1 cellular context compared by ENCODE assay signal in genomic region chrX:49840679-49841078, GRCh38.
TF ChIP-seq lines count a peak whose summit lies in the region.

No MANE protein-coding gene starts in this region.

TF ChIP-seq in K562, 482 proteins besides CTCF, POLR2A, EP300 and RAD21 (continued from another document):
- TF ChIP-seq VEZF1 (CRISPR knock-in tag; IDR thresholded peaks at IDR 0.05), result peak; percentile 93
- peak; percentile 75 for TF ChIP-seq ZNF24 (IDR thresholded peaks at IDR 0.05)
- peak; percentile 58 to 70; a peak in 3 of 4 replicates for TF ChIP-seq FOXK2 (conservative IDR thresholded peaks at IDR 0.05 in 1 of 2, IDR thresholded peaks at IDR 0.05 in 1 of 2; ENCODE audit: low read depth in 2 of 2)
- no peak for TF ChIP-seq ZBTB7A (IDR thresholded peaks at IDR 0.05; ENCODE audit: borderline replicate concordance, control insufficient read depth, low read depth, low read length)
- no peak for TF ChIP-seq BCL6 (CRISPR knock-in tag; IDR thresholded peaks at IDR 0.05)
- no peak for TF ChIP-seq BRCA1 (IDR thresholded peaks at IDR 0.05)
- no peak for TF ChIP-seq BRCA1 (CRISPR knock-in tag; IDR thresholded peaks at IDR 0.05)
- TF ChIP-seq TEAD4 (IDR thresholded peaks at IDR 0.05; ENCODE audit: low read length), result 0 out of 2 replicates have a peak, but pooled peaks have one; percentile 11
- TF ChIP-seq TEAD4 (CRISPR knock-in tag; IDR thresholded peaks at IDR 0.05; ENCODE audit: borderline replicate concordance), result no peak
- no peak for TF ChIP-seq TEAD2 (tag; IDR thresholded peaks at IDR 0.05)
- peak; percentile 44; the same call in 1 of the 2 replicates for TF ChIP-seq CREM (IDR thresholded peaks at IDR 0.05; ENCODE audit: low read depth)
- TF ChIP-seq, protein P1, sequence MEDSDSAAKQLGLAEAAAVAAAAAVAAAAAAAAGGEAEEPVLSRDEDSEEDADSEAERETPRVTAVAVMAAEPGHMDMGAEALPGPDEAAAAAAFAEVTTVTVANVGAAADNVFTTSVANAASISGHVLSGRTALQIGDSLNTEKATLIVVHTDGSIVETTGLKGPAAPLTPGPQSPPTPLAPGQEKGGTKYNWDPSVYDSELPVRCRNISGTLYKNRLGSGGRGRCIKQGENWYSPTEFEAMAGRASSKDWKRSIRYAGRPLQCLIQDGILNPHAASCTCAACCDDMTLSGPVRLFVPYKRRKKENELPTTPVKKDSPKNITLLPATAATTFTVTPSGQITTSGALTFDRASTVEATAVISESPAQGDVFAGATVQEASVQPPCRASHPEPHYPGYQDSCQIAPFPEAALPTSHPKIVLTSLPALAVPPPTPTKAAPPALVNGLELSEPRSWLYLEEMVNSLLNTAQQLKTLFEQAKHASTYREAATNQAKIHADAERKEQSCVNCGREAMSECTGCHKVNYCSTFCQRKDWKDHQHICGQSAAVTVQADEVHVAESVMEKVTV (CRISPR knock-in tag; IDR thresholded peaks at IDR 0.05), result peak; percentile 43; the same call in 1 of the 2 replicates
- TF ChIP-seq YBX1 (IDR thresholded peaks at IDR 0.05), result no peak
- peak in 1 of 2 experiments; percentile 71; a peak in 2 of 4 replicates for TF ChIP-seq SRF (CRISPR knock-in tag; IDR thresholded peaks at IDR 0.05)
- TF ChIP-seq NR3C1 (CRISPR knock-in tag; IDR thresholded peaks at IDR 0.05), result no peak
- peak; percentile 99 for TF ChIP-seq ZNF740 (CRISPR knock-in tag; IDR thresholded peaks at IDR 0.05)
- TF ChIP-seq ZNF740 (tag; IDR thresholded peaks at IDR 0.05), result peak in 1 of 2 experiments; percentile 84; a peak in 2 of 4 replicates
- 0 out of 2 replicates have a peak, but pooled peaks have one; percentile 39 for TF ChIP-seq CTBP1 (IDR thresholded peaks at IDR 0.05; ENCODE audit: borderline replicate concordance)
- peak; percentile 74 for TF ChIP-seq GABPA (tag; conservative IDR thresholded peaks at IDR 0.05; ENCODE audit: low read depth)
- TF ChIP-seq, protein P2, sequence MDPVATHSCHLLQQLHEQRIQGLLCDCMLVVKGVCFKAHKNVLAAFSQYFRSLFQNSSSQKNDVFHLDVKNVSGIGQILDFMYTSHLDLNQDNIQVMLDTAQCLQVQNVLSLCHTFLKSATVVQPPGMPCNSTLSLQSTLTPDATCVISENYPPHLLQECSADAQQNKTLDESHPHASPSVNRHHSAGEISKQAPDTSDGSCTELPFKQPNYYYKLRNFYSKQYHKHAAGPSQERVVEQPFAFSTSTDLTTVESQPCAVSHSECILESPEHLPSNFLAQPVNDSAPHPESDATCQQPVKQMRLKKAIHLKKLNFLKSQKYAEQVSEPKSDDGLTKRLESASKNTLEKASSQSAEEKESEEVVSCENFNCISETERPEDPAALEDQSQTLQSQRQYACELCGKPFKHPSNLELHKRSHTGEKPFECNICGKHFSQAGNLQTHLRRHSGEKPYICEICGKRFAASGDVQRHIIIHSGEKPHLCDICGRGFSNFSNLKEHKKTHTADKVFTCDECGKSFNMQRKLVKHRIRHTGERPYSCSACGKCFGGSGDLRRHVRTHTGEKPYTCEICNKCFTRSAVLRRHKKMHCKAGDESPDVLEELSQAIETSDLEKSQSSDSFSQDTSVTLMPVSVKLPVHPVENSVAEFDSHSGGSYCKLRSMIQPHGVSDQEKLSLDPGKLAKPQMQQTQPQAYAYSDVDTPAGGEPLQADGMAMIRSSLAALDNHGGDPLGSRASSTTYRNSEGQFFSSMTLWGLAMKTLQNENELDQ (CRISPR knock-in tag; IDR thresholded peaks at IDR 0.05; ENCODE audit: borderline replicate concordance), result no peak
- TF ChIP-seq, protein P3, sequence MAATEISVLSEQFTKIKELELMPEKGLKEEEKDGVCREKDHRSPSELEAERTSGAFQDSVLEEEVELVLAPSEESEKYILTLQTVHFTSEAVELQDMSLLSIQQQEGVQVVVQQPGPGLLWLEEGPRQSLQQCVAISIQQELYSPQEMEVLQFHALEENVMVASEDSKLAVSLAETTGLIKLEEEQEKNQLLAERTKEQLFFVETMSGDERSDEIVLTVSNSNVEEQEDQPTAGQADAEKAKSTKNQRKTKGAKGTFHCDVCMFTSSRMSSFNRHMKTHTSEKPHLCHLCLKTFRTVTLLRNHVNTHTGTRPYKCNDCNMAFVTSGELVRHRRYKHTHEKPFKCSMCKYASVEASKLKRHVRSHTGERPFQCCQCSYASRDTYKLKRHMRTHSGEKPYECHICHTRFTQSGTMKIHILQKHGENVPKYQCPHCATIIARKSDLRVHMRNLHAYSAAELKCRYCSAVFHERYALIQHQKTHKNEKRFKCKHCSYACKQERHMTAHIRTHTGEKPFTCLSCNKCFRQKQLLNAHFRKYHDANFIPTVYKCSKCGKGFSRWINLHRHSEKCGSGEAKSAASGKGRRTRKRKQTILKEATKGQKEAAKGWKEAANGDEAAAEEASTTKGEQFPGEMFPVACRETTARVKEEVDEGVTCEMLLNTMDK (IDR thresholded peaks at IDR 0.05; ENCODE audit: borderline replicate concordance, insufficient read depth, low read depth, low read length, poor library complexity, severe bottlenecking), result peak; percentile 8
- peak; percentile 91 for TF ChIP-seq ELF1 (tag; IDR thresholded peaks at IDR 0.05)
- peak in 1 of 2 experiments; percentile 26; a peak in 1 of 4 replicates for TF ChIP-seq RCOR1 (IDR thresholded peaks at IDR 0.05; ENCODE audit: borderline replicate concordance in 1 of 2, low read depth in 2 of 2, low read length in 2 of 2)
- TF ChIP-seq MAFF (IDR thresholded peaks at IDR 0.05; ENCODE audit: low read length), result no peak
- peak; percentile 22 for TF ChIP-seq MEIS2 (IDR thresholded peaks at IDR 0.05; ENCODE audit: partially characterized antibody)
- peak; percentile 35; the same call in 1 of the 2 replicates for TF ChIP-seq ZFX (CRISPR knock-in tag; IDR thresholded peaks at IDR 0.05)
- TF ChIP-seq MTA2 (IDR thresholded peaks at IDR 0.05; ENCODE audit: low read depth), result no peak
- TF ChIP-seq CHD4 (IDR thresholded peaks at IDR 0.05; ENCODE audit: insufficient read depth, insufficient replicate concordance, low read depth, low read length, poor library complexity, severe bottlenecking), result no peak
- TF ChIP-seq ETV5 (CRISPR knock-in tag; IDR thresholded peaks at IDR 0.05; ENCODE audit: low read depth), result 0 out of 2 replicates have a peak, but pooled peaks have one; percentile 49
- peak in 1 of 3 experiments; percentile 14 for TF ChIP-seq YY1 (IDR thresholded peaks at IDR 0.05; ENCODE audit: borderline replicate concordance in 1 of 3, control insufficient read depth in 1 of 3, extremely low read depth in 1 of 3, insufficient read depth in 3 of 3, insufficient read length in 1 of 3, insufficient replicate concordance in 2 of 3, low read depth in 1 of 3, low read length in 2 of 3)
- no peak for TF ChIP-seq ZNF133 (CRISPR knock-in tag; IDR thresholded peaks at IDR 0.05)
- TF ChIP-seq MNT (conservative IDR thresholded peaks at IDR 0.05), result 0 out of 4 replicates have a peak, but pooled peaks of 1 of the 2 experiments have one; percentile 51
- peak; percentile 87 for TF ChIP-seq FOXJ3 (CRISPR knock-in tag; IDR thresholded peaks at IDR 0.05)
- 0 out of 2 replicates have a peak, but pooled peaks have one; percentile 38 for TF ChIP-seq BMI1 (IDR thresholded peaks at IDR 0.05; ENCODE audit: low read length)
- 0 out of 2 replicates have a peak, but pooled peaks have one; percentile 25 for TF ChIP-seq RB1 (IDR thresholded peaks at IDR 0.05; ENCODE audit: low read depth)
- no peak for TF ChIP-seq PPARD (CRISPR knock-in tag; IDR thresholded peaks at IDR 0.05)
- TF ChIP-seq ZNF592 (IDR thresholded peaks at IDR 0.05), result no peak
- no peak for TF ChIP-seq ZNF165 (CRISPR knock-in tag; IDR thresholded peaks at IDR 0.05; ENCODE audit: borderline replicate concordance)
- TF ChIP-seq ETV1 (tag; conservative IDR thresholded peaks at IDR 0.05; ENCODE audit: low read depth), result peak; percentile 81
- TF ChIP-seq JUND (IDR thresholded peaks at IDR 0.05; ENCODE audit: borderline replicate concordance, low read depth, low read length), result 0 out of 2 replicates have a peak, but pooled peaks have one; percentile 17
- TF ChIP-seq JUND (tag; IDR thresholded peaks at IDR 0.05; ENCODE audit: borderline replicate concordance, low read depth, low read length), result no peak
- peak; percentile 24; the same call in 1 of the 2 replicates for TF ChIP-seq CC2D1A (IDR thresholded peaks at IDR 0.05)
- peak; percentile 99 for TF ChIP-seq RFX1 (IDR thresholded peaks at IDR 0.05)
- peak; percentile 97 for TF ChIP-seq FOXJ2 (tag; IDR thresholded peaks at IDR 0.05)
- TF ChIP-seq CSDE1 (IDR thresholded peaks at IDR 0.05), result peak in 1 of 2 experiments; percentile 91; a peak in 2 of 4 replicates
- TF ChIP-seq SPI1 (IDR thresholded peaks at IDR 0.05; ENCODE audit: borderline replicate concordance, low read depth, low read length), result peak; percentile 90
- TF ChIP-seq ZNF696 (CRISPR knock-in tag; conservative IDR thresholded peaks at IDR 0.05), result no peak
- TF ChIP-seq TFAP4 (CRISPR knock-in tag; IDR thresholded peaks at IDR 0.05; ENCODE audit: borderline replicate concordance), result peak; percentile 75
